11 cellular contexts compared by ENCODE assay signal in genomic region chr1:43140010-43140409, GRCh38.
"Had no signal": no experiment of that assay in that cellular context is flagged by ENCODE, and none has a peak within 500 bp of the region (broad histone marks: within the 10 kb centered on the region; RNA-seq: fewer than 3 reads in every experiment).

No MANE protein-coding gene starts in this region.

- ATAC-seq: GM23338, HCT116 had no signal

- H3K4me1 ChIP-seq: HAP-1 had no signal

- H3K9ac ChIP-seq: GM23248 had no signal

- H3K4me3 ChIP-seq: GM23248, GM23338, HAP-1 had no signal

- FAIRE-seq: H1, H54 had no signal

- H3K4me2 ChIP-seq: GM23338 had no signal

- H3K27ac ChIP-seq: GM23248 had no signal

- H3K9me3 ChIP-seq: HAP-1 had no signal

- DNase-seq: GM23248, GOT3, H7, H9, HCEC 1CT, HFFc6 had no signal

- H2AFZ ChIP-seq: GM23248, GM23338 had no signal

- H3K36me3 ChIP-seq: HAP-1 had no signal
